Comparison of ENCODE assay signal across 1 cellular context in the genomic region with DNA sequence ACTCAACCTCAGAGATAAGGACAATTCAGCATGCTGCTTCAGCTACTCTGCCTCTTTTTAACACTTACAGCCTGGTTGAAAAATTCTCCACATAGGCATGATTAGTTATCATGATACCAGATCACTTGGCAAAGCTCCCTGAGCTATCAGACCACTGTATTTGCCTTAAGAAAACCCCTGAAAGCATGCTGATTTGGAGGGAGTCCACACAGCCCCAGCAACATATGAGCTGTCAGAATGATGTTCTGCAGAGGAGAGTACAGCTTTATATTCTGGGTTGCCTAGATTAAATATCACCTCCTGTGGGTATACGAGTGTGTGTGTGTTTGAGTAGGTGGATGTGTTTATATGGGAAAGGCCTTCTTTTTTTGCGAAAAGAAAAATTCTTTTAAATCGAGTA.
A peak's percentile ranks its signal among the peaks of the same experiment; 100 is the strongest.
TF ChIP-seq lines count a peak whose summit lies in the region.

No MANE protein-coding gene starts in this region.

TF ChIP-seq in SK-N-SH treated with all-trans-retinoic acid at 6 μM for 48 hours, 23 proteins besides CTCF, POLR2A, EP300 and RAD21 (continued from another document):
- TF ChIP-seq, protein P1, sequence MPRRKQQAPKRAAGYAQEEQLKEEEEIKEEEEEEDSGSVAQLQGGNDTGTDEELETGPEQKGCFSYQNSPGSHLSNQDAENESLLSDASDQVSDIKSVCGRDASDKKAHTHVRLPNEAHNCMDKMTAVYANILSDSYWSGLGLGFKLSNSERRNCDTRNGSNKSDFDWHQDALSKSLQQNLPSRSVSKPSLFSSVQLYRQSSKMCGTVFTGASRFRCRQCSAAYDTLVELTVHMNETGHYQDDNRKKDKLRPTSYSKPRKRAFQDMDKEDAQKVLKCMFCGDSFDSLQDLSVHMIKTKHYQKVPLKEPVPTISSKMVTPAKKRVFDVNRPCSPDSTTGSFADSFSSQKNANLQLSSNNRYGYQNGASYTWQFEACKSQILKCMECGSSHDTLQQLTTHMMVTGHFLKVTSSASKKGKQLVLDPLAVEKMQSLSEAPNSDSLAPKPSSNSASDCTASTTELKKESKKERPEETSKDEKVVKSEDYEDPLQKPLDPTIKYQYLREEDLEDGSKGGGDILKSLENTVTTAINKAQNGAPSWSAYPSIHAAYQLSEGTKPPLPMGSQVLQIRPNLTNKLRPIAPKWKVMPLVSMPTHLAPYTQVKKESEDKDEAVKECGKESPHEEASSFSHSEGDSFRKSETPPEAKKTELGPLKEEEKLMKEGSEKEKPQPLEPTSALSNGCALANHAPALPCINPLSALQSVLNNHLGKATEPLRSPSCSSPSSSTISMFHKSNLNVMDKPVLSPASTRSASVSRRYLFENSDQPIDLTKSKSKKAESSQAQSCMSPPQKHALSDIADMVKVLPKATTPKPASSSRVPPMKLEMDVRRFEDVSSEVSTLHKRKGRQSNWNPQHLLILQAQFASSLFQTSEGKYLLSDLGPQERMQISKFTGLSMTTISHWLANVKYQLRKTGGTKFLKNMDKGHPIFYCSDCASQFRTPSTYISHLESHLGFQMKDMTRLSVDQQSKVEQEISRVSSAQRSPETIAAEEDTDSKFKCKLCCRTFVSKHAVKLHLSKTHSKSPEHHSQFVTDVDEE (CRISPR knock-in tag; IDR thresholded peaks at IDR 0.05), result peak; percentile 93
- TF ChIP-seq, protein P2, sequence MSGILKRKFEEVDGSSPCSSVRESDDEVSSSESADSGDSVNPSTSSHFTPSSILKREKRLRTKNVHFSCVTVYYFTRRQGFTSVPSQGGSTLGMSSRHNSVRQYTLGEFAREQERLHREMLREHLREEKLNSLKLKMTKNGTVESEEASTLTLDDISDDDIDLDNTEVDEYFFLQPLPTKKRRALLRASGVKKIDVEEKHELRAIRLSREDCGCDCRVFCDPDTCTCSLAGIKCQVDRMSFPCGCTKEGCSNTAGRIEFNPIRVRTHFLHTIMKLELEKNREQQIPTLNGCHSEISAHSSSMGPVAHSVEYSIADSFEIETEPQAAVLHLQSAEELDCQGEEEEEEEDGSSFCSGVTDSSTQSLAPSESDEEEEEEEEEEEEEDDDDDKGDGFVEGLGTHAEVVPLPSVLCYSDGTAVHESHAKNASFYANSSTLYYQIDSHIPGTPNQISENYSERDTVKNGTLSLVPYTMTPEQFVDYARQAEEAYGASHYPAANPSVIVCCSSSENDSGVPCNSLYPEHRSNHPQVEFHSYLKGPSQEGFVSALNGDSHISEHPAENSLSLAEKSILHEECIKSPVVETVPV (CRISPR knock-in tag; IDR thresholded peaks at IDR 0.05), result no peak
- TF ChIP-seq, protein P3, sequence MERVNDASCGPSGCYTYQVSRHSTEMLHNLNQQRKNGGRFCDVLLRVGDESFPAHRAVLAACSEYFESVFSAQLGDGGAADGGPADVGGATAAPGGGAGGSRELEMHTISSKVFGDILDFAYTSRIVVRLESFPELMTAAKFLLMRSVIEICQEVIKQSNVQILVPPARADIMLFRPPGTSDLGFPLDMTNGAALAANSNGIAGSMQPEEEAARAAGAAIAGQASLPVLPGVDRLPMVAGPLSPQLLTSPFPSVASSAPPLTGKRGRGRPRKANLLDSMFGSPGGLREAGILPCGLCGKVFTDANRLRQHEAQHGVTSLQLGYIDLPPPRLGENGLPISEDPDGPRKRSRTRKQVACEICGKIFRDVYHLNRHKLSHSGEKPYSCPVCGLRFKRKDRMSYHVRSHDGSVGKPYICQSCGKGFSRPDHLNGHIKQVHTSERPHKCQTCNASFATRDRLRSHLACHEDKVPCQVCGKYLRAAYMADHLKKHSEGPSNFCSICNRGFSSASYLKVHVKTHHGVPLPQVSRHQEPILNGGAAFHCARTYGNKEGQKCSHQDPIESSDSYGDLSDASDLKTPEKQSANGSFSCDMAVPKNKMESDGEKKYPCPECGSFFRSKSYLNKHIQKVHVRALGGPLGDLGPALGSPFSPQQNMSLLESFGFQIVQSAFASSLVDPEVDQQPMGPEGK (CRISPR knock-in tag; IDR thresholded peaks at IDR 0.05; ENCODE audit: borderline replicate concordance), result no peak; the same call in 1 of the 2 replicates
- TF ChIP-seq ZC3H10 (CRISPR knock-in tag; IDR thresholded peaks at IDR 0.05) (no peak), PPARA (CRISPR knock-in tag; IDR thresholded peaks at IDR 0.05; ENCODE audit: borderline replicate concordance) (no peak), ZNF8 (CRISPR knock-in tag; IDR thresholded peaks at IDR 0.05) (no peak), ZNF70 (CRISPR knock-in tag; IDR thresholded peaks at IDR 0.05) (0 out of 2 replicates have a peak, but pooled peaks have one; percentile 15), ZFP30 (CRISPR knock-in tag; IDR thresholded peaks at IDR 0.05) (no peak), OSR1 (CRISPR knock-in tag; IDR thresholded peaks at IDR 0.05) (no peak), RARB (CRISPR knock-in tag; IDR thresholded peaks at IDR 0.05) (no peak), TOX (CRISPR knock-in tag; IDR thresholded peaks at IDR 0.05; ENCODE audit: borderline replicate concordance) (no peak)
